16 cellular contexts compared by ENCODE assay signal in the genomic region with DNA sequence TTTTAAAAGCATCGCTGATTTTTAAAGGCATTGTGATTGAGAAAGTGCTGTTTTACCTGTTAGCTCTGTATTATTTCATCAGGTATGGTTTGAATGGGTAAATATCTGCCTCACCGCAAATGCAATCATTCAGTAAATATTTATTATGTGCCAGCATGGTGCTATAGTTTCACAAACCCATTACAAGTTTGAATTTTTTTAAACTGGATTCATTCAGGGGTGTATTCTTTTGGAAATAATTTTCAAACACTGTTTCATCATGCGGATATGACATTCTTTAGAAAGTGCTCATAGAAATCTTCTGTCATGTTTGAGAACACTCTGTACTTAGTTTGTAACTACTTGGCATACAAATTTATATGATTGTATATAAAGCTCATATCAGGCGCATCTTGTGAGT. TPM values are rescaled to one million over a fixed set of nuclear protein-coding genes. Genes with fewer than 3 reads are reported as not detected.
DNase-seq lines count a peak whose midpoint lies in the region; ATAC-seq and TF ChIP-seq lines count a peak whose summit lies in the region.
"Had no signal": no experiment of that assay in that cellular context is flagged by ENCODE, and none has a peak within 500 bp of the region (broad histone marks: within the 10 kb centered on the region; RNA-seq: fewer than 3 reads in every experiment).

No MANE protein-coding gene starts in this region.

- no peaks in the 10 kb centered on the region for H4K20me1 ChIP-seq in smooth muscle cell (ENCODE audit: low read depth)

- WGBS in smooth muscle cell (ENCODE audit: low lambda C conversion rate) = 96% methylated on average over 4 of the region's 4 CpGs

- no peaks in the 10 kb centered on the region for H3F3A ChIP-seq in smooth muscle cell (ENCODE audit: low read depth)

- intact Hi-C loops in left lung (cut with DNase I) = no loop called here

- H2AFZ ChIP-seq in smooth muscle cell (ENCODE audit: low read depth) = no peak overlapping the region

- H3K9ac ChIP-seq in subcutaneous abdominal adipose tissue (ENCODE audit: low read length in 5 of 5) (no peak overlapping the region), smooth muscle cell (ENCODE audit: low read depth) (no peak overlapping the region)

- no peak for TF ChIP-seq CTCF in left lung (IDR thresholded peaks at IDR 0.05)
- no peak for TF ChIP-seq CTCF in smooth muscle cell (IDR thresholded peaks at IDR 0.05; ENCODE audit: borderline replicate concordance, insufficient read depth, poor library complexity, severe bottlenecking)

- no peaks in the 10 kb centered on the region for H3K79me2 ChIP-seq in smooth muscle cell (ENCODE audit: low read depth)

- no peaks in the 10 kb centered on the region for H3K36me3 ChIP-seq in left lung
- no peaks in the 10 kb centered on the region for H3K36me3 ChIP-seq in subcutaneous abdominal adipose tissue (ENCODE audit: control insufficient read depth in 5 of 5, insufficient read depth in 5 of 5, low read length in 5 of 5)
- no peaks in the 10 kb centered on the region for H3K36me3 ChIP-seq in smooth muscle cell (ENCODE audit: low read depth)

- peak; percentile 29 for ATAC-seq in left lung
- ATAC-seq in HG02642 (IDR thresholded peaks at IDR 0.05; ENCODE audit: poor library complexity, unreplicated experiment) = no peak
- ATAC-seq: activated naive CD4-positive, alpha-beta T cell treated with anti-CD3 and anti-CD28 coated beads, Interleukin-2, amount 50 U/mL, for 72 hours; naive thymus-derived CD8-positive, alpha-beta T cell; right cardiac atrium; T-helper 17 cell had no signal

- H3K27ac ChIP-seq in left lung (peak overlapping the region in 1 of 2 donors; percentile 48), subcutaneous abdominal adipose tissue (ENCODE audit: low read depth, low read length) (peak overlapping the region; percentile 55), smooth muscle cell (ENCODE audit: low read depth) (no peak overlapping the region)

- H3K9me3 ChIP-seq in left lung = no peaks in the 10 kb centered on the region
- H3K9me3 ChIP-seq in subcutaneous abdominal adipose tissue (ENCODE audit: control insufficient read depth in 5 of 5, low read length in 5 of 5) = no peaks in the 10 kb centered on the region
- no peaks in the 10 kb centered on the region for H3K9me3 ChIP-seq in smooth muscle cell (replicated peaks; ENCODE audit: low read depth)

- H3K4me2 ChIP-seq in smooth muscle cell = no peak overlapping the region

- DNase-seq in LHCN-M2 (ENCODE audit: low read depth) = peak; percentile 52
- peak; percentile 74 for DNase-seq in amniotic epithelial cell (ENCODE audit: low read depth)
- no peak for DNase-seq in left lung
- no peak for DNase-seq in smooth muscle cell (lab: John Stamatoyannopoulos, UW; ENCODE audit: unreplicated experiment)
- no peak for DNase-seq in DMS79 treated with DMSO at 0.1 percent for 48 hours (lab: John Stamatoyannopoulos, UW)
- DNase-seq: activated CD4-positive, alpha-beta T cell treated with anti-CD3 and anti-CD28 coated beads, Interleukin-2, amount 10 ng/mL, durations not matched to agents 24 days and 14 days; AML-193; naive thymus-derived CD8-positive, alpha-beta T cell; NCI-H1105 treated with DMSO at 0.1 percent for 48 hours; NCI-H2081 treated with DMSO at 0.1 percent for 48 hours; NCI-H510A treated with DMSO at 0.1 percent for 48 hours; right cardiac atrium; T-helper 17 cell had no signal

- no peaks in the 10 kb centered on the region for H3K27me3 ChIP-seq in left lung
- H3K27me3 ChIP-seq in subcutaneous abdominal adipose tissue (ENCODE audit: control insufficient read depth in 5 of 5, insufficient read depth in 4 of 5, low read length in 5 of 5) = no peaks in the 10 kb centered on the region
- H3K27me3 ChIP-seq in smooth muscle cell (ENCODE audit: low read depth) = no peaks in the 10 kb centered on the region

- no peak overlapping the region for H3K4me3 ChIP-seq in left lung
- H3K4me3 ChIP-seq in subcutaneous abdominal adipose tissue (ENCODE audit: low read depth in 1 of 5, low read length in 5 of 5) = no peak overlapping the region
- no peak overlapping the region for H3K4me3 ChIP-seq in smooth muscle cell

- peaks cover 8 to 10% of the 10 kb centered on the region in 2 donors for H3K4me1 ChIP-seq in left lung
- peaks cover 0 to 23% (median 16%) of the 10 kb centered on the region in 5 donors for H3K4me1 ChIP-seq in subcutaneous abdominal adipose tissue (ENCODE audit: control insufficient read depth in 5 of 5, insufficient read depth in 5 of 5, low read length in 5 of 5)
- peaks cover 6% of the 10 kb centered on the region for H3K4me1 ChIP-seq in smooth muscle cell (ENCODE audit: low read depth)

RNA-seq across cellular contexts. Expression of a gene that starts 37.2 kb away (rescaled TPM):
- 5.1 and 6.9 TPM in 2 replicates for total RNA-seq in LHCN-M2 (2014; rRNA removed)
- polyA plus RNA-seq in LHCN-M2 (2012) = 11.0 TPM
- total RNA-seq in left lung = 100 to 1,000 TPM; 169 to 183 TPM
- 6.7 and 7.6 TPM in 2 replicates for total RNA-seq in smooth muscle cell
- polyA plus RNA-seq in smooth muscle cell = 2.6 and 7.3 TPM in 2 replicates
- total RNA-seq: activated CD4-positive, alpha-beta T cell treated with anti-CD3 and anti-CD28 coated beads, Interleukin-2, amount 10 ng/mL, durations not matched to agents 24 days and 14 days; activated naive CD4-positive, alpha-beta T cell treated with anti-CD3 and anti-CD28 coated beads, Interleukin-2, amount 50 U/mL, for 72 hours; naive thymus-derived CD8-positive, alpha-beta T cell; T-helper 17 cell had no signal
- polyA plus RNA-seq: naive thymus-derived CD8-positive, alpha-beta T cell had no signal

Comparison
In these comparisons a context has a peak if more than half of its experiments do, and no peak if none do; other contexts are left out.
1. DNase-seq: peak in LHCN-M2 (single experiment) and amniotic epithelial cell (single experiment); none in left lung (0 of 2), smooth muscle cell (single experiment) and DMS79 treated with DMSO at 0.1 percent for 48 hours (single experiment).
2. RNA of a gene that starts 37.2 kb away (total RNA-seq): 169 to 183 TPM in left lung; 6.7 to 7.6 TPM in smooth muscle cell and 5.1 to 6.9 TPM in LHCN-M2; every median in the first group is over 10 times any median in the second.